6 cellular contexts compared by ENCODE assay signal in the genomic region with DNA sequence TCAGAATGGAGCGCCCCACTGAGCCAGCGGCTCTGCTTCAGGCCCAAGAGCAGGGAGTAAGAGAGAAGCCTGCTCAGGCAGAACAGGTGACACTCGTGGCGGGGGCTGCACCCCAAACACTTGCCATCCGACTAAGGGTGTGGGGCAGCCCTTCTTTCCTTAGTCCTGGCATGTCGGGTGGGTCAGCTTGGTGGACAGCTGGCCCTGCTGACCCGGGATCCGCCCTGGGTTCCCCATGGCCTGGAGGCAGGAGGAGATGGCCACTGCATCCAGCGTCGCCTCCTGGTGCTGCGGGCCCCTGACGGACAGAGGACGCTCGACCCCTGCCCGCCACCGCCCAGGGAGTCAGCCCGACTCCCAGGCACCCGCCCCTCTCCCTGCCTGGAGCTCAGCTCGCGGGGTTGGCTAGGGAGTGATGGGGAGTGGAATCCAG. TPM values are rescaled to one million over a fixed set of nuclear protein-coding genes. Genes with fewer than 3 reads are reported as not detected.
DNase-seq lines count a peak whose midpoint lies in the region; ATAC-seq and TF ChIP-seq lines count a peak whose summit lies in the region.

No MANE protein-coding gene starts in this region.

- no peak for ATAC-seq in psoas muscle
- no peak for ATAC-seq in GM18909 (IDR thresholded peaks at IDR 0.05; ENCODE audit: poor library complexity, unreplicated experiment)

- intact Hi-C loops in psoas muscle (cut with DNase I), result no loop called here

- H3K4me3 ChIP-seq in ectodermal cell (ENCODE audit: insufficient read depth, low read depth, low read length), result peak overlapping the region; percentile 60
- H3K4me3 ChIP-seq in psoas muscle, result peak overlapping the region; percentile 80

- H3K27me3 ChIP-seq in ectodermal cell (ENCODE audit: control insufficient read depth, insufficient read depth, low read length, poor library complexity, severe bottlenecking) (peaks cover 61% of the 10 kb centered on the region), psoas muscle (ENCODE audit: insufficient read depth in 3 of 3, low read length in 2 of 3) (no peaks in the 10 kb centered on the region)

- H3K36me3 ChIP-seq in ectodermal cell (ENCODE audit: control insufficient read depth, insufficient read depth, low read length), result no peaks in the 10 kb centered on the region
- peaks cover 0 to 10% of the 10 kb centered on the region in 2 donors for H3K36me3 ChIP-seq in psoas muscle (ENCODE audit: insufficient read depth in 1 of 2, low read depth in 1 of 2)

- no peaks in the 10 kb centered on the region for H3K9me3 Mint-ChIP-seq in IgD-negative memory B cell

- H3K9me3 ChIP-seq in ectodermal cell (ENCODE audit: control insufficient read depth, low read length), result no peaks in the 10 kb centered on the region
- no peaks in the 10 kb centered on the region for H3K9me3 ChIP-seq in psoas muscle

- H3K4me1 Mint-ChIP-seq in IgD-negative memory B cell, result peaks cover 16 to 24% (median 23%) of the 10 kb centered on the region in 3 donors

- H3K4me3 Mint-ChIP-seq in IgD-negative memory B cell, result peak overlapping the region; percentile 69 to 94 (median 90)

- DNase-seq in psoas muscle (no peak), 8988T (no peak), glomerular visceral epithelial cell (ENCODE audit: extremely low spot score) (no peak)

- WGBS in ectodermal cell, 2 experiments, result 26 to 28% methylated on average over 20 of the region's 20 CpGs
- WGBS in psoas muscle, 3 donors, result 16 to 24% (median 20%) methylated on average over 18 to 20 of the region's 20 CpGs

- no peak for TF ChIP-seq CTCF in psoas muscle (IDR thresholded peaks at IDR 0.05)

- H3K27ac Mint-ChIP-seq in IgD-negative memory B cell, result peak overlapping the region in 2 of 3 donors; percentile 70 to 77

- no peaks in the 10 kb centered on the region for H3K27me3 Mint-ChIP-seq in IgD-negative memory B cell

- H3K27ac ChIP-seq in ectodermal cell (ENCODE audit: insufficient read depth, low read depth, low read length, poor library complexity, severe bottlenecking) (no peak overlapping the region), psoas muscle (peak overlapping the region; percentile 54)

- H3K36me3 Mint-ChIP-seq in IgD-negative memory B cell, result no peaks in the 10 kb centered on the region

- H3K4me1 ChIP-seq in ectodermal cell (ENCODE audit: control insufficient read depth, insufficient read depth, low read length) (no peaks in the 10 kb centered on the region), psoas muscle (peaks cover 12% of the 10 kb centered on the region)

RNA-seq across cellular contexts. Expression of a gene that starts 1.2 kb away (rescaled TPM):
- polyA plus RNA-seq in IgD-negative memory B cell, result 55.4 TPM
- 7.3 TPM for polyA plus RNA-seq in ectodermal cell (2013, experiment 1 of 4)
- polyA plus RNA-seq in ectodermal cell (2013, experiment 2 of 4), result 5.7 TPM
- 5.8 TPM for polyA plus RNA-seq in ectodermal cell (2013, experiment 3 of 4)
- 7.4 TPM for polyA plus RNA-seq in ectodermal cell (2013, experiment 4 of 4)
- total RNA-seq in psoas muscle, result 1 to 10 TPM; 3.1 to 5.2 (median 3.4) TPM
- 1 to 10 TPM; 2.4 to 4.1 (median 3.6) TPM for polyA plus RNA-seq in psoas muscle

RNA-seq across cellular contexts. Expression of a gene that starts 4.7 kb away (rescaled TPM):
- polyA plus RNA-seq in IgD-negative memory B cell (117 TPM), psoas muscle (100 to 1,000 TPM; 107 to 131 (median 123) TPM)
- polyA plus RNA-seq in ectodermal cell (2013, experiment 1 of 4), result 111 TPM
- 119 TPM for polyA plus RNA-seq in ectodermal cell (2013, experiment 2 of 4)
- 96.3 TPM for polyA plus RNA-seq in ectodermal cell (2013, experiment 3 of 4)
- 103 TPM for polyA plus RNA-seq in ectodermal cell (2013, experiment 4 of 4)
- total RNA-seq in psoas muscle, result 100 to 1,000 TPM in 3 of 4 donors, 10 to 100 TPM in 1; 83.2 to 151 (median 120) TPM

RNA-seq across cellular contexts. Expression of a gene that starts 16.1 kb away (rescaled TPM):
- 51.8 TPM for polyA plus RNA-seq in IgD-negative memory B cell
- polyA plus RNA-seq in ectodermal cell (2013, experiment 1 of 4), result 63.2 TPM
- 56.9 TPM for polyA plus RNA-seq in ectodermal cell (2013, experiment 2 of 4)
- 35.0 TPM for polyA plus RNA-seq in ectodermal cell (2013, experiment 3 of 4)
- polyA plus RNA-seq in ectodermal cell (2013, experiment 4 of 4), result 40.0 TPM
- total RNA-seq in psoas muscle, result 10 to 100 TPM; 22.7 to 37.7 (median 26.5) TPM
- 10 to 100 TPM; 31.5 to 67.1 (median 32.2) TPM for polyA plus RNA-seq in psoas muscle

RNA-seq across cellular contexts. Expression of a gene that starts 20.0 kb away (rescaled TPM):
- polyA plus RNA-seq in IgD-negative memory B cell (37.1 TPM), psoas muscle (1 to 10 TPM; 5.4 to 9.1 (median 8.6) TPM)
- 13.3 TPM for polyA plus RNA-seq in ectodermal cell (2013, experiment 1 of 4)
- polyA plus RNA-seq in ectodermal cell (2013, experiment 2 of 4), result 16.7 TPM
- polyA plus RNA-seq in ectodermal cell (2013, experiment 3 of 4), result 11.7 TPM
- 11.8 TPM for polyA plus RNA-seq in ectodermal cell (2013, experiment 4 of 4)
- total RNA-seq in psoas muscle, result 1 to 10 TPM; 3.0 to 6.7 (median 4.5) TPM

RNA-seq across cellular contexts. Expression of a gene that starts 30.7 kb away (rescaled TPM):
- polyA plus RNA-seq in IgD-negative memory B cell (not detected), psoas muscle (under 1 TPM in 2 of 3 donors, not detected in 1; 0.14 to 0.64 TPM)
- not detected for polyA plus RNA-seq in ectodermal cell (2013, experiment 1 of 4)
- polyA plus RNA-seq in ectodermal cell (2013, experiment 2 of 4), result 0.39 TPM
- not detected for polyA plus RNA-seq in ectodermal cell (2013, experiment 3 of 4)
- polyA plus RNA-seq in ectodermal cell (2013, experiment 4 of 4), result 0.32 TPM
- not detected for total RNA-seq in psoas muscle

Comparison
In these comparisons a context has a peak if more than half of its experiments do, and no peak if none do; other contexts are left out.
1. RNA of a gene that starts 1.2 kb away (polyA plus RNA-seq): 55.4 TPM in IgD-negative memory B cell (single experiment); 2.4 to 4.1 TPM in psoas muscle; every median in the first group is over 10 times any median in the second.